Comparison of ENCODE assay signal across 1 cellular context in genomic region chr10:84551437-84552120, GRCh38.
TF ChIP-seq lines count a peak whose summit lies in the region.

No MANE protein-coding gene starts in this region.

TF ChIP-seq in GM12878, 131 proteins besides CTCF, POLR2A, EP300 and RAD21 (continued from another document):
- no peak for TF ChIP-seq PAX5 (IDR thresholded peaks at IDR 0.05; ENCODE audit: borderline replicate concordance, low read depth, low read length)
- no peak for TF ChIP-seq TCF7 (IDR thresholded peaks at IDR 0.05; ENCODE audit: borderline replicate concordance)
- TF ChIP-seq ZBTB4 (CRISPR knock-in tag; IDR thresholded peaks at IDR 0.05): no peak
